ENCODE assay signal across 33 cellular contexts in the genomic region with DNA sequence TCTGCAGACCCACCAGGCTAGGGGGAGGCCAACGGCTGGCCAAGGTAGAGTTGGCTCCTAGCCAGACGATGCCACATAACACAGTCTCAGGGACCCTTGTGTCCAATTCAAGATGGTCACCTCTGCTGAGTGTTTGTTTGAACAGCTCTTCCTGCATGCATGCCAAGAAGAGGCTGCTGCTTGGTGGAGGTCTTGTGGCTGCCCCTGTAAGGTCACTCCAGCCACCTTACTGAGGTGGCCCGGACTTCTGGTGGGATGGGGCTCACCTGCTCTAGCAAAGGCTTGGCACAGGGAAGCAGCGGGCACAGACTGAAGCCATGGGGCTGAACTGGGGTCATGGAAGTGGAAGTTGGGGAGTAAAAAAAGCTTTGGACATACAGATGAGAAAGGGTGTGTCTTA.
"Had no signal": no experiment of that assay in that cellular context is flagged by ENCODE, and none has a peak within 500 bp of the region (broad histone marks: within the 10 kb centered on the region; RNA-seq: fewer than 3 reads in every experiment).

No MANE protein-coding gene starts in this region.

- ATAC-seq: Right ventricle myocardium inferior had no signal

- H3K4me2 ChIP-seq: PC-9 had no signal

- H2AFZ ChIP-seq: PC-9 had no signal

- DNase-seq: activated B cell treated with CpG ODN at 0.5 μM for 24 hours; activated CD4-positive, alpha-beta memory T cell treated with anti-CD3 and anti-CD28 coated beads for 36 hours; activated CD4-positive, alpha-beta T cell treated with anti-CD3 and anti-CD28 coated beads for 4 hours; activated CD4-positive, alpha-beta T cell treated with anti-CD3 and anti-CD28 coated beads, Interleukin-2, amount 50 U/mL, for 1 hour; activated CD4-positive, CD25-positive, alpha-beta regulatory T cell treated with anti-CD3 and anti-CD28 coated beads, Interleukin-2, amount 50 U/mL, for 72 hours; activated CD8-positive, alpha-beta memory T cell treated with anti-CD3 and anti-CD28 coated beads, Interleukin-2, amount 50 U/mL, for 48 hours; activated effector memory CD4-positive, alpha-beta T cell treated with anti-CD3 and anti-CD28 coated beads, Interleukin-2, amount 50 U/mL, for 16 hours; activated naive CD4-positive, alpha-beta T cell; activated naive CD8-positive, alpha-beta T cell treated with anti-CD3 and anti-CD28 coated beads, Interleukin-2, amount 10 ng/mL, durations not matched to agents 7 days and 5 days; activated T-cell treated with anti-CD3 and anti-CD28 coated beads, Interleukin-2, amount 50 U/mL, for 48 hours; amygdala; Karpas-422; KBM-7; MG63; NCI-H1048; NCI-H1105 treated with DMSO at 0.1 percent for 48 hours; NCI-H1436; NCI-H1694; NCI-H1930; NCI-H226; NCI-H446 treated with DMSO at 0.1 percent for 48 hours; PC-9; SIG-M5; SW 1271; T-helper 1 cell; T-helper 2 cell; T-helper 9 cell had no signal

- H3K27me3 ChIP-seq: ascending aorta, cardiac muscle cell, MG63 had no signal

- H3K27ac Mint-ChIP-seq: activated B cell treated with CpG ODN at 0.5 μM for 24 hours; activated CD4-positive, alpha-beta memory T cell treated with anti-CD3 and anti-CD28 coated beads for 36 hours; activated naive CD4-positive, alpha-beta T cell treated with anti-CD3 and anti-CD28 coated beads, Interleukin-2, amount 50 U/mL, for 24 hours; activated naive CD8-positive, alpha-beta T cell treated with anti-CD3 and anti-CD28 coated beads, Interleukin-2, amount 10 ng/mL, durations not matched to agents 7 days and 5 days had no signal

- H3K9me3 ChIP-seq: ascending aorta, MG63 had no signal

- H3K27ac ChIP-seq: ascending aorta, cardiac muscle cell, PC-9, RWPE1, VCaP had no signal

- H3K4me1 Mint-ChIP-seq: activated B cell treated with CpG ODN at 0.5 μM for 24 hours; activated naive CD4-positive, alpha-beta T cell treated with anti-CD3 and anti-CD28 coated beads, Interleukin-2, amount 50 U/mL, for 24 hours; activated naive CD8-positive, alpha-beta T cell treated with anti-CD3 and anti-CD28 coated beads, Interleukin-2, amount 10 ng/mL, durations not matched to agents 7 days and 5 days had no signal

- H3K9me3 Mint-ChIP-seq: activated B cell treated with CpG ODN at 0.5 μM for 24 hours had no signal

- H3K4me3 Mint-ChIP-seq: activated B cell treated with CpG ODN at 0.5 μM for 24 hours; activated CD4-positive, alpha-beta memory T cell treated with anti-CD3 and anti-CD28 coated beads for 36 hours; activated naive CD4-positive, alpha-beta T cell treated with anti-CD3 and anti-CD28 coated beads, Interleukin-2, amount 50 U/mL, for 24 hours; activated naive CD8-positive, alpha-beta T cell treated with anti-CD3 and anti-CD28 coated beads, Interleukin-2, amount 10 ng/mL, durations not matched to agents 7 days and 5 days had no signal

- H3K4me1 ChIP-seq: ascending aorta had no signal

- H3K27me3 Mint-ChIP-seq: activated CD4-positive, alpha-beta memory T cell treated with anti-CD3 and anti-CD28 coated beads for 36 hours; activated naive CD8-positive, alpha-beta T cell treated with anti-CD3 and anti-CD28 coated beads, Interleukin-2, amount 10 ng/mL, durations not matched to agents 7 days and 5 days had no signal

- H3K36me3 ChIP-seq: ascending aorta, cardiac muscle cell, MG63 had no signal

- H3K36me3 Mint-ChIP-seq: activated CD4-positive, alpha-beta memory T cell treated with anti-CD3 and anti-CD28 coated beads for 36 hours; activated naive CD4-positive, alpha-beta T cell treated with anti-CD3 and anti-CD28 coated beads, Interleukin-2, amount 50 U/mL, for 24 hours; activated naive CD8-positive, alpha-beta T cell treated with anti-CD3 and anti-CD28 coated beads, Interleukin-2, amount 10 ng/mL, durations not matched to agents 7 days and 5 days had no signal

- H3K4me3 ChIP-seq: ascending aorta, cardiac muscle cell, MG63, PC-9 had no signal
